Comparison of ENCODE assay signal across 23 cellular contexts in the genomic region with DNA sequence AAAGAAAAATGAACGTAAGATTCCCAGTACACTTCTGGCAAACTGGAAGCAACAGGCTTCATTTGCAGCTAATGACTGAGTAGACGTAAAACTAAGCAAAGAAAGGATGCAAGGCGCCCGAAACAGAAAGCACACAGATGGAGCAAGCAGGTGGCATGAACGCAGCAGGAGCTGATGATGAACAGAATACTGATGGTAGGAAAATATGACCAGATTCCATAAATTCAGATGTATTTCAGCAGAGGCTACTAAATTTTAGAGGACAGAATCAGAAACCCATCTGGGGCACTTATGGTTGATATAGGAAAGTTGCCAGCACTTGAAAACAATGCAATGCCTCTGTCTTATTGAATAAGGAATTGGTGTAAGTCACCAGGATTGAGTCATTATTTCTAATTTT.
"Had no signal": no experiment of that assay in that cellular context is flagged by ENCODE, and none has a peak within 500 bp of the region (broad histone marks: within the 10 kb centered on the region; RNA-seq: fewer than 3 reads in every experiment).

No MANE protein-coding gene starts in this region.

- H3K4me3 Mint-ChIP-seq: activated B cell treated with CpG ODN at 0.5 μM for 24 hours; activated CD4-positive, alpha-beta T cell treated with anti-CD3 and anti-CD28 coated beads for 36 hours; activated naive CD8-positive, alpha-beta T cell treated with anti-CD3 and anti-CD28 coated beads, Interleukin-2, amount 10 ng/mL, durations not matched to agents 7 days and 5 days; activated T-cell treated with anti-CD3 and anti-CD28 coated beads, Interleukin-2, amount 50 U/mL, for 4 hours; naive B cell; stimulated activated naive CD8-positive, alpha-beta T cell treated with anti-CD3 and anti-CD28 coated beads, Interleukin-15, Interleukin-2, amounts not matched to agents 100 ng/mL and 50 ng/mL, for 24 hours had no signal

- H3K36me3 ChIP-seq: lower lobe of right lung, right lobe of liver, tibial artery had no signal

- H2AFZ ChIP-seq: parathyroid adenoma had no signal

- H3K27ac ChIP-seq: lower lobe of right lung, parathyroid adenoma, right lobe of liver, skin epidermis, tibial artery had no signal

- H3K9me3 ChIP-seq: lower lobe of right lung, mucosa of descending colon, right lobe of liver, tibial artery had no signal

- H3K27me3 Mint-ChIP-seq: activated B cell treated with CpG ODN at 0.5 μM for 24 hours; activated CD4-positive, alpha-beta T cell treated with anti-CD3 and anti-CD28 coated beads for 36 hours; activated naive CD8-positive, alpha-beta T cell treated with anti-CD3 and anti-CD28 coated beads, Interleukin-2, amount 10 ng/mL, durations not matched to agents 7 days and 5 days; stimulated activated naive CD8-positive, alpha-beta T cell treated with anti-CD3 and anti-CD28 coated beads, Interleukin-15, Interleukin-2, amounts not matched to agents 100 ng/mL and 50 ng/mL, for 24 hours had no signal

- H3K4me1 ChIP-seq: lower lobe of right lung, parathyroid adenoma, right lobe of liver, tibial artery had no signal

- H3K9me3 Mint-ChIP-seq: activated B cell treated with CpG ODN at 0.5 μM for 24 hours had no signal

- H3K4me3 ChIP-seq: lower lobe of right lung, mucosa of descending colon, right lobe of liver, skin epidermis, tibial artery had no signal

- H3K27ac Mint-ChIP-seq: activated B cell treated with CpG ODN at 0.5 μM for 24 hours; activated CD4-positive, alpha-beta T cell treated with anti-CD3 and anti-CD28 coated beads for 36 hours; activated naive CD8-positive, alpha-beta T cell treated with anti-CD3 and anti-CD28 coated beads, Interleukin-2, amount 10 ng/mL, durations not matched to agents 7 days and 5 days; activated T-helper 2 cell treated with anti-CD3 and anti-CD28 coated beads, Interferon-gamma antibody, Interleukin-2, Interleukin-4, amounts not matched to agents 10 μg/mL and 5 μg/mL and 100 μg/mL, durations not matched to agents 14 hours and 24 hours and 36 hours; stimulated activated naive CD8-positive, alpha-beta T cell treated with anti-CD3 and anti-CD28 coated beads, Interleukin-15, Interleukin-2, amounts not matched to agents 100 ng/mL and 50 ng/mL, for 24 hours had no signal

- H3K79me2 ChIP-seq: parathyroid adenoma had no signal

- H3K4me1 Mint-ChIP-seq: activated B cell treated with CpG ODN at 0.5 μM for 24 hours; activated CD4-positive, alpha-beta T cell treated with anti-CD3 and anti-CD28 coated beads for 36 hours; activated naive CD8-positive, alpha-beta T cell treated with anti-CD3 and anti-CD28 coated beads, Interleukin-2, amount 10 ng/mL, durations not matched to agents 7 days and 5 days; naive B cell had no signal

- H3K27me3 ChIP-seq: right lobe of liver, tibial artery had no signal

- H3K9ac ChIP-seq: parathyroid adenoma had no signal

- DNase-seq: activated B cell treated with CpG ODN at 0.5 μM for 24 hours; activated CD4-positive, alpha-beta T cell treated with anti-CD3 and anti-CD28 coated beads for 36 hours; activated CD4-positive, alpha-beta T cell treated with anti-CD3 and anti-CD28 coated beads, Interleukin-2, amount 50 U/mL, for 48 hours; activated CD8-positive, alpha-beta memory T cell treated with anti-CD3 and anti-CD28 coated beads, Interleukin-2, amount 50 U/mL, for 48 hours; activated naive CD4-positive, alpha-beta T cell treated with Interleukin-2 at 50 U/mL for 16 hours; activated naive CD8-positive, alpha-beta T cell treated with anti-CD3 and anti-CD28 coated beads, Interleukin-2, amount 10 ng/mL, durations not matched to agents 7 days and 5 days; activated T-cell treated with anti-CD3 and anti-CD28 coated beads, Interleukin-2, amount 50 U/mL, for 4 hours; dermis blood vessel endothelial cell; effector CD8-positive, alpha-beta T cell; erythroblast; kidney; lower lobe of right lung; mesendoderm; mucosa of descending colon; naive B cell; nucleus accumbens; right lobe of liver; stimulated activated CD4-positive, alpha-beta T cell treated with anti-CD3 and anti-CD28 coated beads, Interleukin-1b, Interleukin-23, amount 100 ng/mL, for 48 hours; tibial artery had no signal

- ATAC-seq: activated CD4-positive, alpha-beta T cell treated with anti-CD3 and anti-CD28 coated beads for 36 hours; activated T-cell treated with anti-CD3 and anti-CD28 coated beads, Interleukin-2, amount 50 U/mL, for 4 hours; lower lobe of right lung; mucosa of descending colon; right lobe of liver had no signal
